In genomic region chr12:67714648-67715047, GRCh38 we compare ENCODE assay signal across 13 cellular contexts.
DNase-seq lines count a peak whose midpoint lies in the region; ATAC-seq and TF ChIP-seq lines count a peak whose summit lies in the region.
"Had no signal": no experiment of that assay in that cellular context is flagged by ENCODE, and none has a peak within 500 bp of the region (broad histone marks: within the 10 kb centered on the region; RNA-seq: fewer than 3 reads in every experiment).

No MANE protein-coding gene starts in this region.

- no peak; the same call in 1 of the 2 replicates for ATAC-seq in IMR-90 (ENCODE audit: low read depth)
- ATAC-seq in activated T-helper 17 cell treated with anti-CD3 and anti-CD28 coated beads, Interleukin-2, amount 50 U/mL, for 72 hours (replicated peaks) = no peak
- ATAC-seq in natural killer cell treated with Interleukin-12 subunit alpha and Interleukin-12 subunit beta and Interleukin-15 and Interleukin-18, amount 100 ng/mL, for 72 hours = no peak
- ATAC-seq: K562 had no signal

- peaks cover 8% of the 10 kb centered on the region; the same call in 1 of the 2 replicates for H3K9me1 ChIP-seq in IMR-90 (ENCODE audit: insufficient read depth, low read length)

- no peak overlapping the region for H3K27ac Mint-ChIP-seq in activated T-helper 17 cell treated with anti-CD3 and anti-CD28 coated beads, Interleukin-2, amount 50 U/mL, for 72 hours
- no peak overlapping the region for H3K27ac Mint-ChIP-seq in natural killer cell treated with Interleukin-12 subunit alpha and Interleukin-12 subunit beta and Interleukin-15 and Interleukin-18, amount 100 ng/mL, for 72 hours

- no peak overlapping the region for H3K14ac ChIP-seq in IMR-90 (replicated peaks; ENCODE audit: low read depth, low read length)
- no peak overlapping the region for H3K14ac ChIP-seq in mesenchymal stem cell (ENCODE audit: low read length in 2 of 2)

- no peak overlapping the region for H3K4me3 Mint-ChIP-seq in activated T-helper 17 cell treated with anti-CD3 and anti-CD28 coated beads, Interleukin-2, amount 50 U/mL, for 72 hours
- H3K4me3 Mint-ChIP-seq in natural killer cell treated with Interleukin-12 subunit alpha and Interleukin-12 subunit beta and Interleukin-15 and Interleukin-18, amount 100 ng/mL, for 72 hours = no peak overlapping the region

- no peaks in the 10 kb centered on the region for H3K27me3 Mint-ChIP-seq in activated T-helper 17 cell treated with anti-CD3 and anti-CD28 coated beads, Interleukin-2, amount 50 U/mL, for 72 hours
- peaks cover 0 to 4% of the 10 kb centered on the region in 2 donors for H3K27me3 Mint-ChIP-seq in natural killer cell treated with Interleukin-12 subunit alpha and Interleukin-12 subunit beta and Interleukin-15 and Interleukin-18, amount 100 ng/mL, for 72 hours

- peak; percentile 98 for DNase-seq in DMS53 (lab: John Stamatoyannopoulos, UW)
- DNase-seq in IMR-90 = peak; percentile 40
- peak; percentile 54 for DNase-seq in RPMI7951 (ENCODE audit: low read depth)
- DNase-seq in mesenchymal stem cell = peak; percentile 54
- no peak for DNase-seq in stimulated activated CD8-positive, alpha-beta memory T cell treated with anti-CD3 and anti-CD28 coated beads, Interleukin-4, amount 100 ng/mL, for 48 hours
- no peak for DNase-seq in natural killer cell treated with Interleukin-12 subunit alpha and Interleukin-12 subunit beta and Interleukin-15 and Interleukin-18, amount 100 ng/mL, for 72 hours (ENCODE audit: low spot score)
- DNase-seq: amniotic stem cell; NCI-H1436; stimulated activated CD4-positive, alpha-beta T cell treated with anti-CD3 and anti-CD28 coated beads, Interleukin-2, amount 100 ng/mL, for 24 hours had no signal

- H2AFZ ChIP-seq in IMR-90 (replicated peaks; ENCODE audit: low read length, poor library complexity) (no peak overlapping the region), mesenchymal stem cell (ENCODE audit: low read depth, low read length) (no peak overlapping the region)

- no peak for TF ChIP-seq RAD21 in IMR-90 (IDR thresholded peaks at IDR 0.05; ENCODE audit: low read length)

- no peaks in the 10 kb centered on the region for H3K27me3 ChIP-seq in IMR-90 (ENCODE audit: control insufficient read depth, insufficient read depth, low read length)
- no peaks in the 10 kb centered on the region for H3K27me3 ChIP-seq in mesenchymal stem cell (ENCODE audit: control insufficient read depth in 1 of 2, insufficient read depth in 1 of 2, low read length in 2 of 2)
- H3K27me3 ChIP-seq: BLaER1, right atrium auricular region had no signal

- H2AK5ac ChIP-seq in IMR-90 (ENCODE audit: low read depth, low read length) = no peak overlapping the region
- peak overlapping the region; percentile 44 for H2AK5ac ChIP-seq in mesenchymal stem cell (ENCODE audit: low read length, severe bottlenecking)

- H3K18ac ChIP-seq in IMR-90 (ENCODE audit: low read depth, low read length) (no peak overlapping the region), mesenchymal stem cell (ENCODE audit: low read depth in 1 of 2, low read length in 2 of 2) (peak overlapping the region; percentile 18 to 64)

- no peak overlapping the region for H2BK20ac ChIP-seq in IMR-90 (ENCODE audit: low read depth, low read length)

- H3K23ac ChIP-seq in IMR-90 (ENCODE audit: low read depth, low read length) = no peak overlapping the region
- no peak overlapping the region for H3K23ac ChIP-seq in mesenchymal stem cell (ENCODE audit: low read length in 2 of 2)

- TF ChIP-seq CTCF in IMR-90 (conservative IDR thresholded peaks at IDR 0.05; ENCODE audit: low read depth, low read length) = no peak

- no peak overlapping the region for H3K4me2 ChIP-seq in IMR-90 (ENCODE audit: low read depth, low read length)
- H3K4me2 ChIP-seq in mesenchymal stem cell (ENCODE audit: low read length, poor library complexity, severe bottlenecking) = no peak overlapping the region
- H3K4me2 ChIP-seq: BLaER1 had no signal

- no peaks in the 10 kb centered on the region for H3K4me1 Mint-ChIP-seq in activated T-helper 17 cell treated with anti-CD3 and anti-CD28 coated beads, Interleukin-2, amount 50 U/mL, for 72 hours
- peaks cover 0 to 5% of the 10 kb centered on the region in 2 donors for H3K4me1 Mint-ChIP-seq in natural killer cell treated with Interleukin-12 subunit alpha and Interleukin-12 subunit beta and Interleukin-15 and Interleukin-18, amount 100 ng/mL, for 72 hours (ENCODE audit: low read depth in 2 of 2)

- H3K4me1 ChIP-seq in IMR-90 (ENCODE audit: control insufficient read depth, insufficient read depth, low read length) (peaks cover 6% of the 10 kb centered on the region), mesenchymal stem cell (ENCODE audit: control insufficient read depth, insufficient read depth, low read depth, low read length) (peaks cover 3% of the 10 kb centered on the region)
- H3K4me1 ChIP-seq: BLaER1 had no signal

- no peaks in the 10 kb centered on the region for H3K36me3 Mint-ChIP-seq in activated T-helper 17 cell treated with anti-CD3 and anti-CD28 coated beads, Interleukin-2, amount 50 U/mL, for 72 hours (ENCODE audit: low read depth)
- H3K36me3 Mint-ChIP-seq in natural killer cell treated with Interleukin-12 subunit alpha and Interleukin-12 subunit beta and Interleukin-15 and Interleukin-18, amount 100 ng/mL, for 72 hours = no peaks in the 10 kb centered on the region

- no peaks in the 10 kb centered on the region for H4K20me1 ChIP-seq in IMR-90 (ENCODE audit: insufficient read depth, low read length)
- H4K20me1 ChIP-seq: BLaER1 had no signal

- H3K4me3 ChIP-seq in IMR-90 (ENCODE audit: insufficient read depth, low read depth, low read length) (no peak overlapping the region), mesenchymal stem cell (ENCODE audit: insufficient read depth in 1 of 2, low read depth in 1 of 2, low read length in 2 of 2) (no peak overlapping the region)
- H3K4me3 ChIP-seq: BLaER1, K562, right atrium auricular region had no signal

- H2AK9ac ChIP-seq in IMR-90 (replicated peaks; ENCODE audit: low read depth, low read length, poor library complexity) = no peak overlapping the region

- dilution Hi-C loops in IMR-90 (cut with HindIII; ENCODE audit: low sequenced_read_pairs, unreplicated experiment) = no loop called here

- H4K5ac ChIP-seq in IMR-90 (ENCODE audit: low read depth, low read length) = no peak overlapping the region

- H2BK5ac ChIP-seq in IMR-90 (ENCODE audit: low read depth, low read length, poor library complexity, severe bottlenecking) = no peak overlapping the region
- H2BK5ac ChIP-seq in mesenchymal stem cell (ENCODE audit: low read depth, low read length, poor library complexity, severe bottlenecking) = no peak overlapping the region

- no peak overlapping the region for H3K9ac ChIP-seq in IMR-90 (ENCODE audit: low read depth, low read length)
- H3K9ac ChIP-seq in mesenchymal stem cell (ENCODE audit: low read length) = no peak overlapping the region
- H3K9ac ChIP-seq: BLaER1 had no signal

- intact Hi-C loops in IMR-90 (cut with micrococcal nuclease) = loop anchor here (5.0 kb wide), 1 partner anchor 33 kb away; no protein-coding TSS in a partner anchor

- no peak overlapping the region for H2BK15ac ChIP-seq in IMR-90 (ENCODE audit: low read depth, low read length)
- H2BK15ac ChIP-seq in mesenchymal stem cell (ENCODE audit: low read depth, poor library complexity, severe bottlenecking) = peak overlapping the region; percentile 63

- TF ChIP-seq POLR2A in IMR-90 (IDR thresholded peaks at IDR 0.05; ENCODE audit: low read depth, low read length) = no peak

- peak overlapping the region in 1 of 2 experiments; percentile 78 for H2BK12ac ChIP-seq in mesenchymal stem cell (ENCODE audit: low read length in 2 of 2)

- H3K36me3 ChIP-seq in IMR-90 (ENCODE audit: control insufficient read depth, insufficient read depth, low read length) (no peaks in the 10 kb centered on the region), mesenchymal stem cell (ENCODE audit: control insufficient read depth in 1 of 2, insufficient read depth in 2 of 2, low read depth in 1 of 2, low read length in 2 of 2) (no peaks in the 10 kb centered on the region)
- H3K36me3 ChIP-seq: BLaER1, right atrium auricular region had no signal

- H4K91ac ChIP-seq in IMR-90 (ENCODE audit: insufficient read depth, low read depth, low read length) (no peak overlapping the region), mesenchymal stem cell (ENCODE audit: low read length) (no peak overlapping the region)

- H3K4ac ChIP-seq in IMR-90 (ENCODE audit: low read depth, low read length) (no peak overlapping the region), mesenchymal stem cell (ENCODE audit: low read depth in 1 of 2, low read length in 2 of 2) (no peak overlapping the region)

- H4K8ac ChIP-seq in IMR-90 (ENCODE audit: low read depth in 2 of 2, low read length in 2 of 2) (no peak overlapping the region), mesenchymal stem cell (ENCODE audit: low read length) (no peak overlapping the region)

- POLR2A ChIA-PET in IMR-90 (lab: Charles Lee; ENCODE audit: unreplicated experiment) = no interaction called here

- WGBS in IMR-90 (ENCODE audit: extremely low coverage in 2 of 2, insufficient read length in 1 of 2), 2 experiments = no CpG with 5 or more reads among the region's 1 CpG
- 19% methylated on average over 1 of the region's 1 CpG for WGBS in mesenchymal stem cell

- CTCF ChIA-PET in IMR-90 (lab: Yijun Ruan, JAX) = no interaction called here

- H2BK120ac ChIP-seq in IMR-90 (ENCODE audit: low read depth, low read length) (no peak overlapping the region), mesenchymal stem cell (ENCODE audit: low read depth, low read length) (no peak overlapping the region)

- H3K56ac ChIP-seq in IMR-90 (ENCODE audit: extremely low read depth, insufficient read depth, low read length) = no peak overlapping the region

- no peaks in the 10 kb centered on the region for H3K9me3 Mint-ChIP-seq in activated T-helper 17 cell treated with anti-CD3 and anti-CD28 coated beads, Interleukin-2, amount 50 U/mL, for 72 hours
- H3K9me3 Mint-ChIP-seq in natural killer cell treated with Interleukin-12 subunit alpha and Interleukin-12 subunit beta and Interleukin-15 and Interleukin-18, amount 100 ng/mL, for 72 hours = no peaks in the 10 kb centered on the region

- no peaks in the 10 kb centered on the region for H3K9me3 ChIP-seq in IMR-90 (ENCODE audit: control insufficient read depth, insufficient read depth, low read length)
- no peaks in the 10 kb centered on the region for H3K9me3 ChIP-seq in mesenchymal stem cell (ENCODE audit: control insufficient read depth, low read length)
- H3K9me3 ChIP-seq: right atrium auricular region had no signal

- H3K79me1 ChIP-seq in IMR-90 (ENCODE audit: low read depth in 1 of 2, low read length in 2 of 2) (no peaks in the 10 kb centered on the region), mesenchymal stem cell (replicated peaks; ENCODE audit: low read length, poor library complexity, severe bottlenecking) (no peaks in the 10 kb centered on the region)

- in situ Hi-C loops in IMR-90 (cut with MboI; ENCODE audit: low sequenced_read_pairs) = no loop called here

- no TSS peak for BruUV-seq in IMR-90 (replicated peaks; lab: Mats Ljungman, UMichigan)

- H3K27ac ChIP-seq in IMR-90 (ENCODE audit: insufficient read depth, low read length) (no peak overlapping the region), mesenchymal stem cell (ENCODE audit: low read length, poor library complexity, severe bottlenecking) (no peak overlapping the region)
- H3K27ac ChIP-seq: BLaER1 had no signal

Comparison
In these comparisons a context has a peak if more than half of its experiments do, and no peak if none do; other contexts are left out.
1. DNase-seq: peak in DMS53 (single experiment), IMR-90 (single experiment), RPMI7951 (single experiment) and mesenchymal stem cell (single experiment); none in stimulated activated CD8-positive, alpha-beta memory T cell treated with anti-CD3 and anti-CD28 coated beads, Interleukin-4, amount 100 ng/mL, for 48 hours (single experiment) and natural killer cell treated with Interleukin-12 subunit alpha and Interleukin-12 subunit beta and Interleukin-15 and Interleukin-18, amount 100 ng/mL, for 72 hours (single experiment).